In the genomic region with DNA sequence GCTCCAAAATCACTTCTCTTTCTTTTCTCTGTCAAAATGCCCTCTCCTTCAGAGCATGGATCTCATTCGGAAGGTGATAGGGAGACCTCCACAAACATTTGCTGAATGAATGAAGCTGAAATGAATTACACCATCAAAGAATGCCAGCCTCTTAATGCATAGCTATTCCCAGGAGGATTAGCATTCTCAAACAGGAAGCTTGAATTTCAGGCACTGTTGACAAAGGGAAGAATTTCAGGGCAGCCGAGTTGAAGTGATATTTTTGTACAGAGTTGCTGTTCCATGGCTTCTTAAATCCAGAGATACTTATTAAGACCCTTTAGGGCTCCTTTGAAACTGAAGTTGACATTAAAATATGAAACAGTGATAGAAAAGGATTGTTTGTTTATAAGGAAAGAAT, we compare ENCODE assay signal across 15 cellular contexts. TPM values are rescaled to one million over a fixed set of nuclear protein-coding genes. Genes with fewer than 3 reads are reported as not detected.
DNase-seq lines count a peak whose midpoint lies in the region; ATAC-seq and TF ChIP-seq lines count a peak whose summit lies in the region.
"Had no signal": no experiment of that assay in that cellular context is flagged by ENCODE, and none has a peak within 500 bp of the region (broad histone marks: within the 10 kb centered on the region; RNA-seq: fewer than 3 reads in every experiment).

No MANE protein-coding gene starts in this region.

- H3K4me3 Mint-ChIP-seq in WTC11 (no peak overlapping the region), HFFc6 (no peak overlapping the region)
- H3K4me3 Mint-ChIP-seq in natural killer cell treated with Interleukin-12 subunit alpha and Interleukin-12 subunit beta and Interleukin-15 and Interleukin-18, amount 100 ng/mL, for 72 hours, result no peak overlapping the region
- H3K4me3 Mint-ChIP-seq: CD4-positive, CD25-positive, alpha-beta regulatory T cell; natural killer cell had no signal

- H3K27ac ChIP-seq in C4-2B, result 0 out of 2 replicates have a peak overlapping the region, but pooled peaks have one; percentile 46

- TF ChIP-seq CTCF in C4-2B (conservative IDR thresholded peaks at IDR 0.05) (no peak), WTC11 (IDR thresholded peaks at IDR 0.05) (no peak), HFFc6 (IDR thresholded peaks at IDR 0.05) (no peak)

- H3K27me3 Mint-ChIP-seq in WTC11 (ENCODE audit: low read depth) (peaks cover 3% of the 10 kb centered on the region), HFFc6 (ENCODE audit: insufficient read depth) (no peaks in the 10 kb centered on the region; the same call in none of the 2 replicates)
- peaks cover 8% of the 10 kb centered on the region in 2 donors for H3K27me3 Mint-ChIP-seq in natural killer cell treated with Interleukin-12 subunit alpha and Interleukin-12 subunit beta and Interleukin-15 and Interleukin-18, amount 100 ng/mL, for 72 hours

- CTCF ChIA-PET in HEK293T (lab: Yijun Ruan, JAX), result interaction anchor here (0.7 to 3.2 kb wide), 4 partner anchors 10 to 88 kb away, joined by 4 to 26 read pairs (median 6); partner anchors contain the start of gene HBEGF
- CTCF ChIA-PET in WTC11 (lab: Charles Lee), result interaction anchor here (0.6 to 7.6 kb wide), 10 partner anchors 9 to 284 kb away, joined by 3 to 79 read pairs (median 9); partner anchors contain the start of gene HBEGF

- POLR2A ChIA-PET in HEK293T (lab: Yijun Ruan, JAX), result interaction anchor here (1.2 to 3.9 kb wide), 4 partner anchors 9 to 25 kb away, joined by 3 to 17 read pairs (median 10); partner anchors contain the start of genes HBEGF and PFDN1
- POLR2A ChIA-PET in WTC11 (lab: Charles Lee), result interaction anchor here (1.6 kb wide), 1 partner anchor 19 kb away, joined by 7 read pairs; the partner anchor contains the start of gene HBEGF

- H3K4me1 Mint-ChIP-seq in WTC11 (peaks cover 19% of the 10 kb centered on the region), HFFc6 (ENCODE audit: low read depth) (peaks cover 55% of the 10 kb centered on the region)
- H3K4me1 Mint-ChIP-seq in natural killer cell treated with Interleukin-12 subunit alpha and Interleukin-12 subunit beta and Interleukin-15 and Interleukin-18, amount 100 ng/mL, for 72 hours (ENCODE audit: low read depth in 2 of 2), result no peaks in the 10 kb centered on the region
- H3K4me1 Mint-ChIP-seq: natural killer cell had no signal

- peak; percentile 33 for ATAC-seq in WTC11
- ATAC-seq in natural killer cell treated with Interleukin-12 subunit alpha and Interleukin-12 subunit beta and Interleukin-15 and Interleukin-18, amount 100 ng/mL, for 72 hours, result no peak
- ATAC-seq in GM21737 (IDR thresholded peaks at IDR 0.05; ENCODE audit: unreplicated experiment), result no peak
- ATAC-seq: left cardiac atrium, natural killer cell had no signal

- H3K27ac Mint-ChIP-seq in WTC11 (peak overlapping the region; percentile 29; the same call in 1 of the 2 replicates), HFFc6 (no peak overlapping the region)
- H3K27ac Mint-ChIP-seq in natural killer cell treated with Interleukin-12 subunit alpha and Interleukin-12 subunit beta and Interleukin-15 and Interleukin-18, amount 100 ng/mL, for 72 hours, result no peak overlapping the region
- H3K27ac Mint-ChIP-seq: CD4-positive, CD25-positive, alpha-beta regulatory T cell; natural killer cell had no signal

- H3K9me3 Mint-ChIP-seq in WTC11, result no peaks in the 10 kb centered on the region
- no peaks in the 10 kb centered on the region for H3K9me3 Mint-ChIP-seq in natural killer cell treated with Interleukin-12 subunit alpha and Interleukin-12 subunit beta and Interleukin-15 and Interleukin-18, amount 100 ng/mL, for 72 hours
- no peaks in the 10 kb centered on the region for H3K9me3 Mint-ChIP-seq in HFFc6
- H3K9me3 Mint-ChIP-seq: CD4-positive, CD25-positive, alpha-beta regulatory T cell; natural killer cell had no signal

- no peaks in the 10 kb centered on the region for H3K36me3 Mint-ChIP-seq in WTC11
- peaks cover 6% of the 10 kb centered on the region for H3K36me3 Mint-ChIP-seq in natural killer cell treated with Interleukin-12 subunit alpha and Interleukin-12 subunit beta and Interleukin-15 and Interleukin-18, amount 100 ng/mL, for 72 hours
- 0 out of 2 replicates have a peak, but pooled peaks cover 5% of the 10 kb centered on the region for H3K36me3 Mint-ChIP-seq in HFFc6 (ENCODE audit: low read depth)
- H3K36me3 Mint-ChIP-seq: natural killer cell had no signal

- peak; percentile 35 for DNase-seq in HEK293T (ENCODE audit: extremely low spot score)
- DNase-seq in WTC11 (ENCODE audit: low spot score), result no peak
- peak; percentile 78 for DNase-seq in left kidney (ENCODE audit: low read depth, low spot score)
- DNase-seq in OCI-M1 (lab: John Stamatoyannopoulos, UW), result no peak
- no peak for DNase-seq in natural killer cell treated with Interleukin-12 subunit alpha and Interleukin-12 subunit beta and Interleukin-15 and Interleukin-18, amount 100 ng/mL, for 72 hours (ENCODE audit: low spot score)
- no peak for DNase-seq in HFFc6
- DNase-seq: CD4-positive, CD25-positive, alpha-beta regulatory T cell; left cardiac atrium; natural killer cell; NCI-H1048; SIG-M5; small intestine; substantia nigra had no signal

TF ChIP-seq in HEK293T, 16 proteins besides CTCF, POLR2A, EP300 and RAD21:
- TF ChIP-seq HDGF (IDR thresholded peaks at IDR 0.05; ENCODE audit: borderline replicate concordance) (no peak), CTBP1 (IDR thresholded peaks at IDR 0.05; ENCODE audit: borderline replicate concordance) (no peak), BHLHE40 (IDR thresholded peaks at IDR 0.05; ENCODE audit: borderline replicate concordance) (no peak), L3MBTL2 (conservative IDR thresholded peaks at IDR 0.05) (no peak), ARNT (IDR thresholded peaks at IDR 0.05) (no peak), FOXA1 (IDR thresholded peaks at IDR 0.05) (no peak)

TF ChIP-seq in WTC11, 78 proteins besides CTCF, POLR2A, EP300 and RAD21:
- no peak for TF ChIP-seq ATF1 (CRISPR knock-in tag; IDR thresholded peaks at IDR 0.05)
- TF ChIP-seq EMX1 (CRISPR knock-in tag; IDR thresholded peaks at IDR 0.05), result no peak
- TF ChIP-seq JUN (CRISPR knock-in tag; IDR thresholded peaks at IDR 0.05), result no peak
- no peak for TF ChIP-seq ZNF317 (CRISPR knock-in tag; IDR thresholded peaks at IDR 0.05; ENCODE audit: borderline replicate concordance, low read depth)
- TF ChIP-seq CBFB (CRISPR knock-in tag; IDR thresholded peaks at IDR 0.05; ENCODE audit: low read depth), result no peak
- no peak for TF ChIP-seq HMGA2 (CRISPR knock-in tag; IDR thresholded peaks at IDR 0.05)
- no peak for TF ChIP-seq ZSCAN18 (CRISPR knock-in tag; IDR thresholded peaks at IDR 0.05)
- TF ChIP-seq FOXP4 (CRISPR knock-in tag; IDR thresholded peaks at IDR 0.05), result no peak
- TF ChIP-seq ZNF416 (CRISPR knock-in tag; IDR thresholded peaks at IDR 0.05), result no peak

RNA-seq across cellular contexts. Expression of gene HBEGF, which starts 18.8 kb away (rescaled TPM):
- total RNA-seq in WTC11 (2021), result 2.2 to 4.0 TPM (median 2.5 TPM) in 3 replicates
- total RNA-seq in natural killer cell treated with Interleukin-12 subunit alpha and Interleukin-12 subunit beta and Interleukin-15 and Interleukin-18, amount 100 ng/mL, for 72 hours, result 10 to 100 TPM; 56.0 to 63.0 TPM
- total RNA-seq in HFFc6 (2021; fragmentation: NEBNext Ultra II Directional; extraction: Animal tissue kit (Norgen Biotek cat#: 25700)), result 10 to 100 TPM in 1 of 6 experiments, 1 to 10 TPM in 5; 5.6 to 10.2 (median 6.9) TPM

RNA-seq across cellular contexts. Expression of gene PFDN1, which starts 24.7 kb away (rescaled TPM):
- total RNA-seq in WTC11 (2021), result 44.1 to 46.4 TPM (median 46.2 TPM) in 3 replicates
- 10 to 100 TPM; 49.8 to 62.2 TPM for total RNA-seq in natural killer cell treated with Interleukin-12 subunit alpha and Interleukin-12 subunit beta and Interleukin-15 and Interleukin-18, amount 100 ng/mL, for 72 hours
- total RNA-seq in HFFc6 (2021; fragmentation: NEBNext Ultra II Directional; extraction: Animal tissue kit (Norgen Biotek cat#: 25700)), result 10 to 100 TPM; 75.0 to 95.8 (median 89.0) TPM

RNA-seq across cellular contexts. Expression of gene SLC4A9, which starts 32.4 kb away (rescaled TPM):
- 0.37 to 0.76 TPM (median 0.50 TPM) in 3 replicates for total RNA-seq in WTC11 (2021)
- total RNA-seq in natural killer cell treated with Interleukin-12 subunit alpha and Interleukin-12 subunit beta and Interleukin-15 and Interleukin-18, amount 100 ng/mL, for 72 hours, result not detected
- total RNA-seq in HFFc6 (2021; fragmentation: NEBNext Ultra II Directional; extraction: Animal tissue kit (Norgen Biotek cat#: 25700)), result not detected
- total RNA-seq: CD4-positive, CD25-positive, alpha-beta regulatory T cell; natural killer cell had no signal

Comparison
In these comparisons a context has a peak if more than half of its experiments do, and no peak if none do; other contexts are left out.
1. DNase-seq: peak in HEK293T (single experiment) and left kidney (single experiment); none in WTC11 (single experiment), OCI-M1 (single experiment), natural killer cell treated with Interleukin-12 subunit alpha and Interleukin-12 subunit beta and Interleukin-15 and Interleukin-18, amount 100 ng/mL, for 72 hours (single experiment) and HFFc6 (single experiment).
2. RNA of gene HBEGF, which starts 18.8 kb away (total RNA-seq): 56.0 to 63.0 TPM in natural killer cell treated with Interleukin-12 subunit alpha and Interleukin-12 subunit beta and Interleukin-15 and Interleukin-18, amount 100 ng/mL, for 72 hours; 5.6 to 10.2 TPM in HFFc6 and 2.2 to 4.0 TPM in WTC11; every median in the first group is over 4 times any median in the second.